In genomic region chr17:21252289-21252874, GRCh38 we compare ENCODE assay signal across 8 cellular contexts. TPM values are rescaled to one million over a fixed set of nuclear protein-coding genes. Genes with fewer than 3 reads are reported as not detected.
DNase-seq lines count a peak whose midpoint lies in the region; ATAC-seq and TF ChIP-seq lines count a peak whose summit lies in the region.

No MANE protein-coding gene starts in this region.

- peaks cover 12% of the 10 kb centered on the region for H3K4me1 Mint-ChIP-seq in activated CD4-positive, alpha-beta memory T cell treated with anti-CD3 and anti-CD28 coated beads for 36 hours (ENCODE audit: low read depth)

- no peaks in the 10 kb centered on the region for H3K9me2 ChIP-seq in SK-N-SH

- intact Hi-C loops in activated CD4-positive, alpha-beta memory T cell treated with anti-CD3 and anti-CD28 coated beads for 36 hours (cut with micrococcal nuclease) = loop anchor here (2.0 kb wide), 1 partner anchor 38 kb away; the partner anchor contains the start of gene TMEM11

- DNase-seq in SK-N-SH = no peak
- peak; percentile 11 for DNase-seq in activated CD4-positive, alpha-beta memory T cell treated with anti-CD3 and anti-CD28 coated beads for 36 hours
- no peak for DNase-seq in cerebellum (ENCODE audit: low spot score)

- peaks cover 0 to 8% of the 10 kb centered on the region in 2 experiments; a peak in 1 of 4 replicates for H3K4me1 ChIP-seq in SK-N-SH (ENCODE audit: control insufficient read depth in 1 of 2, insufficient read depth in 2 of 2, low read depth in 1 of 2, low read length in 1 of 2)
- H3K4me1 ChIP-seq in iPS-20b (ENCODE audit: insufficient read depth, low read length) = no peaks in the 10 kb centered on the region; the same call in 1 of the 2 replicates
- peaks cover 35% of the 10 kb centered on the region for H3K4me1 ChIP-seq in stomach smooth muscle (ENCODE audit: control insufficient read depth, insufficient read depth, low read length)

- no peak for TF ChIP-seq RAD21 in SK-N-SH (IDR thresholded peaks at IDR 0.05; ENCODE audit: low read length)

- 0 out of 2 replicates have a peak overlapping the region, but pooled peaks have one; percentile 25 for H2AFZ ChIP-seq in SK-N-SH (ENCODE audit: low read depth)

- H3K4me3 Mint-ChIP-seq in activated CD4-positive, alpha-beta memory T cell treated with anti-CD3 and anti-CD28 coated beads for 36 hours = peak overlapping the region; percentile 68

- H3K9ac ChIP-seq in SK-N-SH (peak overlapping the region; percentile 42; the same call in 1 of the 2 replicates), iPS-20b (ENCODE audit: low read depth, low read length) (no peak overlapping the region), stomach smooth muscle (ENCODE audit: low read length in 2 of 2) (peak overlapping the region; percentile 74 to 82)

- H3K9me3 Mint-ChIP-seq in activated CD4-positive, alpha-beta memory T cell treated with anti-CD3 and anti-CD28 coated beads for 36 hours = no peaks in the 10 kb centered on the region

- no peaks in the 10 kb centered on the region for H3K36me3 Mint-ChIP-seq in activated CD4-positive, alpha-beta memory T cell treated with anti-CD3 and anti-CD28 coated beads for 36 hours

- no peaks in the 10 kb centered on the region for H3F3A ChIP-seq in SK-N-SH (replicated peaks; ENCODE audit: insufficient read depth)

- no peak for TF ChIP-seq EP300 in SK-N-SH (IDR thresholded peaks at IDR 0.05; ENCODE audit: borderline replicate concordance in 1 of 2, low read depth in 1 of 2, low read length in 1 of 2)

- H3K36me3 ChIP-seq in SK-N-SH (replicated peaks in 1 of 2; ENCODE audit: control insufficient read depth in 1 of 2, insufficient read depth in 2 of 2, low read length in 1 of 2) (no peaks in the 10 kb centered on the region), iPS-20b (ENCODE audit: insufficient read depth, low read depth, low read length) (no peaks in the 10 kb centered on the region), stomach smooth muscle (ENCODE audit: control insufficient read depth in 2 of 2, insufficient read depth in 2 of 2, low read length in 2 of 2) (no peaks in the 10 kb centered on the region)

- ATAC-seq in SK-N-SH treated with all-trans-retinoic acid at 6 μM for 48 hours = no peak; the same call in 2 of the 3 replicates
- ATAC-seq in HG02678 (IDR thresholded peaks at IDR 0.05; ENCODE audit: unreplicated experiment) = no peak
- no peak for ATAC-seq in GM21717 (IDR thresholded peaks at IDR 0.05; ENCODE audit: unreplicated experiment)

- WGBS in SK-N-SH (ENCODE audit: low lambda C conversion rate) = 35% methylated on average over 15 of the region's 16 CpGs

- H3K79me2 ChIP-seq in SK-N-SH (ENCODE audit: insufficient read depth) = no peaks in the 10 kb centered on the region

- no peaks in the 10 kb centered on the region for H3K27me3 Mint-ChIP-seq in activated CD4-positive, alpha-beta memory T cell treated with anti-CD3 and anti-CD28 coated beads for 36 hours

- peak overlapping the region; percentile 60 to 65 for H3K4me3 ChIP-seq in SK-N-SH (ENCODE audit: low read depth in 2 of 2, low read length in 1 of 2)
- H3K4me3 ChIP-seq in iPS-20b (ENCODE audit: low read length) = peak overlapping the region; percentile 57
- peak overlapping the region; percentile 71 to 76 for H3K4me3 ChIP-seq in stomach smooth muscle (ENCODE audit: low read length in 2 of 2)

- H3K27ac ChIP-seq in SK-N-SH (ENCODE audit: low read depth in 2 of 2, low read length in 1 of 2) = no peak overlapping the region
- no peak overlapping the region for H3K27ac ChIP-seq in iPS-20b (ENCODE audit: low read length)
- no peak overlapping the region for H3K27ac ChIP-seq in stomach smooth muscle (ENCODE audit: low read length)

- POLR2A ChIA-PET in SK-N-SH (lab: Yijun Ruan, JAX) = interaction anchor here (0.7 kb wide), 1 partner anchor 125 kb away, joined by 3 read pairs; no protein-coding TSS in a partner anchor
- POLR2A ChIA-PET in activated CD4-positive, alpha-beta memory T cell treated with anti-CD3 and anti-CD28 coated beads for 36 hours (lab: Charles Lee) = interaction anchor here (0.9 kb wide), 1 partner anchor 209 kb away, joined by 3 read pairs; no protein-coding TSS in a partner anchor

- H3K27me3 ChIP-seq in SK-N-SH (ENCODE audit: insufficient read depth) (no peaks in the 10 kb centered on the region), iPS-20b (ENCODE audit: insufficient read depth, low read length) (peaks cover 15% of the 10 kb centered on the region; the same call in 1 of the 2 replicates), stomach smooth muscle (ENCODE audit: control insufficient read depth in 1 of 2, insufficient read depth in 2 of 2, low read length in 2 of 2) (no peaks in the 10 kb centered on the region)

- peak overlapping the region; percentile 88 for H3K4me2 ChIP-seq in SK-N-SH

- CTCF ChIA-PET in SK-N-SH (lab: Yijun Ruan, JAX) = interaction anchor here (1.1 to 1.4 kb wide), 5 partner anchors 13 to 261 kb away, joined by 3 to 5 read pairs (median 3); no protein-coding TSS in a partner anchor
- CTCF ChIA-PET in activated CD4-positive, alpha-beta memory T cell treated with anti-CD3 and anti-CD28 coated beads for 36 hours (lab: Charles Lee) = interaction anchor here (1.6 kb wide), 1 partner anchor 28 kb away, joined by 7 read pairs; no protein-coding TSS in a partner anchor

- H3K9me3 ChIP-seq in SK-N-SH (no peaks in the 10 kb centered on the region), iPS-20b (ENCODE audit: insufficient read depth, low read depth, low read length) (no peaks in the 10 kb centered on the region), stomach smooth muscle (ENCODE audit: control insufficient read depth in 2 of 2, low read length in 2 of 2) (no peaks in the 10 kb centered on the region)

- H4K20me1 ChIP-seq in SK-N-SH (ENCODE audit: insufficient read depth) = no peaks in the 10 kb centered on the region

- H3K27ac Mint-ChIP-seq in activated CD4-positive, alpha-beta memory T cell treated with anti-CD3 and anti-CD28 coated beads for 36 hours = no peak overlapping the region

- no peak for TF ChIP-seq CTCF in SK-N-SH (IDR thresholded peaks at IDR 0.05)

TF ChIP-seq in SK-N-SH, 30 proteins besides CTCF, POLR2A, EP300 and RAD21:
- TF ChIP-seq RCOR1 (IDR thresholded peaks at IDR 0.05; ENCODE audit: low read length) (no peak), TEAD4 (IDR thresholded peaks at IDR 0.05; ENCODE audit: borderline replicate concordance, insufficient read depth) (no peak), JUND (IDR thresholded peaks at IDR 0.05) (no peak), USF1 (IDR thresholded peaks at IDR 0.05; ENCODE audit: borderline replicate concordance, low read depth) (no peak), MEF2A (IDR thresholded peaks at IDR 0.05; ENCODE audit: borderline replicate concordance, low read depth) (no peak), POLR2AphosphoS5 (IDR thresholded peaks at IDR 0.05; ENCODE audit: low read depth, low read length) (no peak), TCF12 (IDR thresholded peaks at IDR 0.05) (no peak)
TF ChIP-seq in SK-N-SH: peak in this region for 0.

TF ChIP-seq in SK-N-SH treated with all-trans-retinoic acid at 6 μM for 48 hours, 23 proteins besides CTCF, POLR2A, EP300 and RAD21 (continues in another document):
- TF ChIP-seq ISL1 (CRISPR knock-in tag; IDR thresholded peaks at IDR 0.05) (no peak), TCF4 (CRISPR knock-in tag; IDR thresholded peaks at IDR 0.05; ENCODE audit: borderline replicate concordance) (no peak), ZC3H10 (CRISPR knock-in tag; IDR thresholded peaks at IDR 0.05) (no peak), ARNTL (CRISPR knock-in tag; IDR thresholded peaks at IDR 0.05; ENCODE audit: borderline replicate concordance, low read depth) (no peak), ESRRG (CRISPR knock-in tag; IDR thresholded peaks at IDR 0.05) (no peak), ZFP3 (CRISPR knock-in tag; IDR thresholded peaks at IDR 0.05) (no peak), PATZ1 (CRISPR knock-in tag; IDR thresholded peaks at IDR 0.05; ENCODE audit: borderline replicate concordance) (no peak)

RNA-seq across cellular contexts. Expression of gene NATD1, which starts 0.8 kb away (rescaled TPM):
- 3.9 and 4.0 TPM in 2 replicates for polyA plus RNA-seq in SK-N-SH (2012; rRNA removed)
- polyA plus RNA-seq in SK-N-SH (2012; cell fraction: cytosol; rRNA removed) = 2.1 and 3.4 TPM in 2 replicates
- polyA plus RNA-seq in SK-N-SH (2012; cell fraction: nucleus; rRNA removed) = 5.6 and 5.7 TPM in 2 replicates
- total RNA-seq in activated CD4-positive, alpha-beta memory T cell treated with anti-CD3 and anti-CD28 coated beads for 36 hours = 1 to 10 TPM; 3.0 to 3.2 TPM
- total RNA-seq in cerebellum = 2.4 TPM

RNA-seq across cellular contexts. Expression of gene MAP2K3, which starts 32.1 kb away (rescaled TPM):
- 21.2 and 30.0 TPM in 2 replicates for polyA plus RNA-seq in SK-N-SH (2012; rRNA removed)
- polyA plus RNA-seq in SK-N-SH (2012; cell fraction: cytosol; rRNA removed) = 26.0 and 35.8 TPM in 2 replicates
- 74.2 and 81.7 TPM in 2 replicates for polyA plus RNA-seq in SK-N-SH (2012; cell fraction: nucleus; rRNA removed)
- total RNA-seq in activated CD4-positive, alpha-beta memory T cell treated with anti-CD3 and anti-CD28 coated beads for 36 hours = 100 to 1,000 TPM; 132 to 134 TPM
- total RNA-seq in cerebellum = 4.8 TPM

RNA-seq across cellular contexts. Expression of gene TMEM11, which starts 38.4 kb away (rescaled TPM):
- polyA plus RNA-seq in SK-N-SH (2012; rRNA removed) = 43.8 and 52.3 TPM in 2 replicates
- 32.1 and 35.3 TPM in 2 replicates for polyA plus RNA-seq in SK-N-SH (2012; cell fraction: cytosol; rRNA removed)
- polyA plus RNA-seq in SK-N-SH (2012; cell fraction: nucleus; rRNA removed) = 26.9 and 31.2 TPM in 2 replicates
- total RNA-seq in activated CD4-positive, alpha-beta memory T cell treated with anti-CD3 and anti-CD28 coated beads for 36 hours = 10 to 100 TPM; 24.0 to 27.2 TPM
- 9.0 TPM for total RNA-seq in cerebellum

Comparison
In these comparisons a context has a peak if more than half of its experiments do, and no peak if none do; other contexts are left out.
1. RNA of gene MAP2K3, which starts 32.1 kb away (total RNA-seq): 132 to 134 TPM in activated CD4-positive, alpha-beta memory T cell treated with anti-CD3 and anti-CD28 coated beads for 36 hours; 4.8 TPM in cerebellum (single experiment); every median in the first group is over 10 times any median in the second.
2. Peak in every context shown above with its lines, with median percentiles within 50 percentile points of each other: H3K4me3 ChIP-seq.